In the genomic region with DNA sequence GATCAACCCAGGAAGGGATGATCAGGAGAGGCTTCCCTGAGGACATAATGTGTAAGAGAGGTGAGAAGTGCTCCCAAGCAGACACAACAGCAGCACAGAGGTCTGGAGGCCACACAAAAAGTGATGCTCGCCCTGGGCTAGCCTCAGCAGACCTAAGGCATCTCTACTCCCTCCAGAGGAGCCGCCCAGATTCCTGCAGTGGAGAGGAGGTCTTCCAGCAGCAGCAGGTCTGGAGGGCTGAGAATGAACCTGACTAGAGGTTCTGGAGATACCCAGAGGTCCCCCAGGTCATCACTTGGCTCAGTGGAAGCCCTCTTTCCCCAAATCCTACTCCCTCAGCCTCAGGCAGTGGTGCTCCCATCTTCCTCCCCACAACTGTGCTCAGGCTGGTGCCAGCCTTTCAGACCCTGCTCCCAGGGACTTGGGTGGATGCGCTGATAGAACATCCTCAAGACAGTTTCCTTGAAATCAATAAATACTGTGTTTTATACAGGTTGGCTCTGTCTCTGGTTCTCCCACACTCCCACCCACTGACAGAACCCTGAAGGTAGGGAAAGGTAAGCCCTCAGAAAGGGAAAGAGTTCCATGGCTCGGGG, we compare ENCODE assay signal across 12 cellular contexts. TPM values are rescaled to one million over a fixed set of nuclear protein-coding genes. Genes with fewer than 3 reads are reported as not detected.
DNase-seq lines count a peak whose midpoint lies in the region; ATAC-seq, FAIRE-seq and TF ChIP-seq lines count a peak whose summit lies in the region.
"Had no signal": no experiment of that assay in that cellular context is flagged by ENCODE, and none has a peak within 500 bp of the region (broad histone marks: within the 10 kb centered on the region; RNA-seq: fewer than 3 reads in every experiment).

No MANE protein-coding gene starts in this region.

- no TSS peak for BruUV-seq in PC-3 (replicated peaks; lab: Mats Ljungman, UMichigan)

- POLR2A ChIA-PET in PC-3 (lab: Charles Lee; ENCODE audit: unreplicated experiment): no interaction called here
- POLR2A ChIA-PET in H1 (lab: Charles Lee; ENCODE audit: partially characterized antibody): no interaction called here

- peaks cover 43% of the 10 kb centered on the region for H3K27me3 Mint-ChIP-seq in activated T-helper 17 cell treated with anti-CD3 and anti-CD28 coated beads, Interleukin-2, amount 50 U/mL, for 72 hours
- H3K27me3 Mint-ChIP-seq in CD14-positive monocyte (ENCODE audit: low read depth in 3 of 3): peaks cover 23 to 37% (median 25%) of the 10 kb centered on the region in 3 donors

- ATAC-seq in PC-3: no peak
- no peak for ATAC-seq in activated T-helper 17 cell treated with anti-CD3 and anti-CD28 coated beads, Interleukin-2, amount 50 U/mL, for 72 hours (replicated peaks)
- ATAC-seq in HG03135 (IDR thresholded peaks at IDR 0.05; ENCODE audit: unreplicated experiment): no peak

- TF ChIP-seq EP300 in H1 (IDR thresholded peaks at IDR 0.05; ENCODE audit: borderline replicate concordance in 1 of 2, low read depth in 2 of 2, low read length in 2 of 2): no peak

- H3K9me3 ChIP-seq in PC-3 (ENCODE audit: low read length): no peaks in the 10 kb centered on the region
- no peaks in the 10 kb centered on the region for H3K9me3 ChIP-seq in H1 (ENCODE audit: insufficient read depth in 2 of 2, low read depth in 1 of 2, low read length in 1 of 2)
- no peaks in the 10 kb centered on the region for H3K9me3 ChIP-seq in tibial artery

- TF ChIP-seq CTCF in PC-3 (conservative IDR thresholded peaks at IDR 0.05; ENCODE audit: low read depth, low read length) (no peak), H1 (IDR thresholded peaks at IDR 0.05; ENCODE audit: control extremely low read depth in 1 of 3, insufficient read depth in 1 of 3, low read depth in 1 of 3, low read length in 3 of 3) (no peak), tibial artery (IDR thresholded peaks at IDR 0.05) (no peak), CD14-positive monocyte (IDR thresholded peaks at IDR 0.05) (no peak)

- no peak for FAIRE-seq in H1 (lab: Jason Lieb, UNC)

- H3K36me3 ChIP-seq in PC-3 (ENCODE audit: low read depth, low read length) (peaks cover 29% of the 10 kb centered on the region), H1 (ENCODE audit: control insufficient read depth in 2 of 4, insufficient read depth in 4 of 4, low read length in 3 of 4) (no peaks in the 10 kb centered on the region), tibial artery (no peaks in the 10 kb centered on the region)
- H3K36me3 ChIP-seq: BLaER1 treated with 17β-estradiol and CSF1 and Interleukin-3, amounts not matched to agents 10 nM and 100 nM had no signal

- intact Hi-C loops in PC-3 (cut with micrococcal nuclease): loop anchor here (1.0 to 2.0 kb wide), 3 partner anchors 33 to 80 kb away; no protein-coding TSS in a partner anchor
- intact Hi-C loops in tibial artery (cut with DNase I; ENCODE audit: low total_unique reads): loop anchor here (2.0 to 5.0 kb wide), 2 partner anchors 67 to 81 kb away; no protein-coding TSS in a partner anchor
- intact Hi-C loops in CD14-positive monocyte (cut with micrococcal nuclease): loop anchor here in 1 of 2 donors (2.0 to 5.0 kb wide), 2 partner anchors 67 to 511 kb away; no protein-coding TSS in a partner anchor

- H3K4me3 ChIP-seq in PC-3 (ENCODE audit: low read length) (no peak overlapping the region), H1 (ENCODE audit: extremely low read depth in 1 of 4, insufficient read depth in 2 of 4, low read depth in 3 of 4, low read length in 4 of 4) (no peak overlapping the region), tibial artery (no peak overlapping the region)
- H3K4me3 ChIP-seq: BLaER1 treated with 17β-estradiol and CSF1 and Interleukin-3, amounts not matched to agents 10 nM and 100 nM had no signal

- H3K27ac Mint-ChIP-seq in activated T-helper 17 cell treated with anti-CD3 and anti-CD28 coated beads, Interleukin-2, amount 50 U/mL, for 72 hours: no peak overlapping the region
- H3K27ac Mint-ChIP-seq in CD14-positive monocyte: no peak overlapping the region
- H3K27ac Mint-ChIP-seq: IgD-negative memory B cell had no signal

- 0 out of 2 replicates have a peak, but pooled peaks cover 7% of the 10 kb centered on the region for H4K20me1 ChIP-seq in PC-3 (ENCODE audit: low read length)
- H4K20me1 ChIP-seq in H1 (replicated peaks in 1 of 2; ENCODE audit: control insufficient read depth in 1 of 2, insufficient read depth in 2 of 2, low read length in 2 of 2): no peaks in the 10 kb centered on the region
- H4K20me1 ChIP-seq: BLaER1 treated with 17β-estradiol and CSF1 and Interleukin-3, amounts not matched to agents 10 nM and 100 nM had no signal

- WGBS in H1 (ENCODE audit: extremely low coverage in 1 of 2, insufficient coverage in 1 of 2, insufficient read length in 1 of 2, insufficient replicate concordance in 2 of 2, low coverage in 1 of 2, low lambda C conversion rate in 2 of 2, missing lambda C conversion rate in 1 of 2), 2 experiments: 65% methylated on average over 4 of the region's 4 CpGs; no CpG with 5 or more reads in 1 of the 2 experiments

- H3K9me2 ChIP-seq in PC-3 (replicated peaks; ENCODE audit: low read length): no peaks in the 10 kb centered on the region

- H3K14ac ChIP-seq in H1 (ENCODE audit: insufficient read length): no peak overlapping the region

- H2AK5ac ChIP-seq in H1 (ENCODE audit: low read depth, low read length): no peak overlapping the region

- H4K91ac ChIP-seq in H1 (replicated peaks; ENCODE audit: insufficient read length, low read length): no peak overlapping the region

- H4K5ac ChIP-seq in H1 (ENCODE audit: insufficient read length, low read depth, low read length): no peak overlapping the region

- peaks cover 53% of the 10 kb centered on the region for H3K4me1 ChIP-seq in PC-3 (ENCODE audit: insufficient read depth, low read length)
- H3K4me1 ChIP-seq in H1 (replicated peaks in 1 of 4; ENCODE audit: control insufficient read depth in 3 of 4, insufficient read depth in 4 of 4, low read length in 3 of 4): peaks cover 0 to 12% (median 4%) of the 10 kb centered on the region in 4 experiments; a peak in 4 of 7 replicates
- peaks cover 0 to 59% (median 41%) of the 10 kb centered on the region in 4 donors for H3K4me1 ChIP-seq in tibial artery

- no peak overlapping the region for H3K23ac ChIP-seq in H1 (ENCODE audit: insufficient read length)

- no peaks in the 10 kb centered on the region for H3K36me3 Mint-ChIP-seq in activated T-helper 17 cell treated with anti-CD3 and anti-CD28 coated beads, Interleukin-2, amount 50 U/mL, for 72 hours (ENCODE audit: low read depth)
- no peaks in the 10 kb centered on the region for H3K36me3 Mint-ChIP-seq in CD14-positive monocyte
- H3K36me3 Mint-ChIP-seq: IgD-negative memory B cell had no signal

- H3K4me1 Mint-ChIP-seq in activated T-helper 17 cell treated with anti-CD3 and anti-CD28 coated beads, Interleukin-2, amount 50 U/mL, for 72 hours: peaks cover 11% of the 10 kb centered on the region
- H3K4me1 Mint-ChIP-seq in CD14-positive monocyte: no peaks in the 10 kb centered on the region

- H4K8ac ChIP-seq in H1 (ENCODE audit: extremely low read depth, insufficient read depth, low read length): no peak overlapping the region

- no peak overlapping the region for H3K4me3 Mint-ChIP-seq in activated T-helper 17 cell treated with anti-CD3 and anti-CD28 coated beads, Interleukin-2, amount 50 U/mL, for 72 hours
- H3K4me3 Mint-ChIP-seq in CD14-positive monocyte: no peak overlapping the region
- H3K4me3 Mint-ChIP-seq: IgD-negative memory B cell had no signal

- no peak for TF ChIP-seq RAD21 in H1 (IDR thresholded peaks at IDR 0.05 in 1 of 2, conservative IDR thresholded peaks at IDR 0.05 in 1 of 2; ENCODE audit: low read depth in 2 of 2, low read length in 2 of 2)

- H3K23me2 ChIP-seq in H1 (ENCODE audit: low read depth, low read length): peaks cover 10% of the 10 kb centered on the region; the same call in 1 of the 2 replicates

- H3K27ac ChIP-seq in PC-3 (ENCODE audit: low read length) (peak overlapping the region; percentile 35), H1 (ENCODE audit: low read depth, low read length) (no peak overlapping the region), tibial artery (peak overlapping the region; percentile 59 to 93)
- H3K27ac ChIP-seq: BLaER1 treated with 17β-estradiol and CSF1 and Interleukin-3, amounts not matched to agents 10 nM and 100 nM had no signal

- no peaks in the 10 kb centered on the region for H3K27me3 ChIP-seq in PC-3 (ENCODE audit: low read length)
- H3K27me3 ChIP-seq in H1 (replicated peaks in 1 of 4; ENCODE audit: control insufficient read depth in 3 of 4, extremely low read depth in 1 of 4, insufficient read depth in 3 of 4, low read length in 3 of 4): peaks cover 0 to 16% (median 8%) of the 10 kb centered on the region in 4 experiments; a peak in 5 of 7 replicates
- peaks cover 11 to 22% of the 10 kb centered on the region in 2 donors for H3K27me3 ChIP-seq in tibial artery

- no peak overlapping the region for H3K9ac ChIP-seq in PC-3 (ENCODE audit: low read length)
- no peak overlapping the region for H3K9ac ChIP-seq in H1 (replicated peaks in 1 of 4; ENCODE audit: extremely low read depth in 1 of 4, low read depth in 3 of 4, low read length in 3 of 4)
- H3K9ac ChIP-seq: BLaER1 treated with 17β-estradiol and CSF1 and Interleukin-3, amounts not matched to agents 10 nM and 100 nM had no signal

- H3K79me2 ChIP-seq in PC-3 (ENCODE audit: low read length) (peaks cover 48% of the 10 kb centered on the region), H1 (ENCODE audit: control insufficient read depth in 1 of 2, insufficient read depth in 2 of 2, low read length in 2 of 2) (no peaks in the 10 kb centered on the region)

- no peaks in the 10 kb centered on the region for H3K9me3 Mint-ChIP-seq in activated T-helper 17 cell treated with anti-CD3 and anti-CD28 coated beads, Interleukin-2, amount 50 U/mL, for 72 hours
- H3K9me3 Mint-ChIP-seq in CD14-positive monocyte: peaks cover 0 to 9% (median 4%) of the 10 kb centered on the region in 7 donors
- H3K9me3 Mint-ChIP-seq: IgD-negative memory B cell had no signal

- no peak for TF ChIP-seq POLR2A in H1 (IDR thresholded peaks at IDR 0.05; ENCODE audit: control extremely low read depth in 1 of 2, low read depth in 2 of 2, low read length in 2 of 2)

- H3K79me1 ChIP-seq in H1 (ENCODE audit: low read depth, low read length): no peaks in the 10 kb centered on the region

- no peak overlapping the region for H3K4ac ChIP-seq in H1 (replicated peaks; ENCODE audit: insufficient read length, low read depth, low read length)

- peak; percentile 51 for DNase-seq in activated CD8-positive, alpha-beta memory T cell treated with anti-CD3 and anti-CD28 coated beads for 24 hours
- DNase-seq in activated CD8-positive, alpha-beta memory T cell treated with anti-CD3 and anti-CD28 coated beads, Interleukin-2, amount 50 U/mL, for 48 hours: no peak
- DNase-seq in PC-3 (no peak), H1 (ENCODE audit: low read depth in 1 of 2, low spot score in 2 of 2) (no peak), tibial artery (peak in 1 of 2 donors; percentile 38), CD14-positive monocyte (ENCODE audit: low spot score) (no peak)
- DNase-seq: NCI-H1048 had no signal

- H2AFZ ChIP-seq in PC-3 (ENCODE audit: low read length) (no peak overlapping the region), H1 (ENCODE audit: low read length) (no peak overlapping the region)

- no peak overlapping the region for H2BK5ac ChIP-seq in H1 (ENCODE audit: low read depth, low read length)

- H3K4me2 ChIP-seq in PC-3 (ENCODE audit: low read length) (peak overlapping the region; percentile 9; the same call in 1 of the 2 replicates), H1 (ENCODE audit: insufficient read depth in 1 of 2, low read depth in 2 of 2, low read length in 2 of 2) (no peak overlapping the region)

- H3K18ac ChIP-seq in H1 (ENCODE audit: extremely low read depth, low read length): no peak overlapping the region

- no peaks in the 10 kb centered on the region for H3F3A ChIP-seq in PC-3 (ENCODE audit: low read length, unreplicated experiment)

- H2BK12ac ChIP-seq in H1 (ENCODE audit: low read depth, low read length): no peak overlapping the region

- H2BK15ac ChIP-seq in H1 (ENCODE audit: low read length): 0 out of 2 replicates have a peak overlapping the region, but pooled peaks have one; percentile 29

- CTCF ChIA-PET in PC-3 (lab: Charles Lee): interaction anchor here (0.5 to 1.1 kb wide), 4 partner anchors 23 to 185 kb away, joined by 3 to 8 read pairs (median 4); a partner anchor contains a TSS
- CTCF ChIA-PET in H1 (lab: Charles Lee; ENCODE audit: partially characterized antibody): interaction anchor here (0.6 to 12.6 kb wide), 24 partner anchors 9 to 371 kb away, joined by 3 to 230 read pairs (median 5); a partner anchor contains a TSS

- no peak overlapping the region for H3K56ac ChIP-seq in H1 (replicated peaks; ENCODE audit: insufficient read length, low read depth, low read length)

- H2BK20ac ChIP-seq in H1 (ENCODE audit: low read length): no peak overlapping the region

- H2BK120ac ChIP-seq in H1 (replicated peaks; ENCODE audit: low read depth, low read length): no peak overlapping the region

RNA-seq across cellular contexts. Expression of a gene that starts 5.0 kb away (rescaled TPM):
- 89.9 and 97.9 TPM in 2 replicates for total RNA-seq in PC-3 (2014; rRNA removed)
- 0.93 and 1.1 TPM in 2 replicates for total RNA-seq in H1 (2021; fragmentation: NEBNext Ultra II Directional; extraction: Animal tissue kit (Norgen Biotek cat#: 25700))
- polyA plus RNA-seq in H1 (2011; rRNA removed) (1.6 and 1.7 TPM in 2 replicates), CD14-positive monocyte (not detected)
- 1.0 TPM for polyA plus RNA-seq in H1 (2011; cell fraction: cytosol; rRNA removed)
- polyA plus RNA-seq in H1 (2011; cell fraction: nucleus; rRNA removed): 0.81 TPM
- polyA plus RNA-seq in H1 (2012, experiment 1 of 2): 0.90 to 1.2 TPM (median 1.2 TPM) in 4 replicates
- polyA plus RNA-seq in H1 (2012, experiment 2 of 2): 1.6 TPM
- 2.6 TPM for polyA plus RNA-seq in H1 (2013, experiment 1 of 2)
- polyA plus RNA-seq in H1 (2013, experiment 2 of 2): 2.7 TPM
- 0.29 and 0.82 TPM in 2 replicates for polyA minus RNA-seq in H1 (2011; rRNA and poly(A)+ RNA removed)
- polyA minus RNA-seq in H1 (2011; cell fraction: cytosol; rRNA and poly(A)+ RNA removed): not detected
- polyA minus RNA-seq in H1 (2011; cell fraction: nucleus; rRNA and poly(A)+ RNA removed): 0.90 TPM
- not detected for total RNA-seq in activated T-helper 17 cell treated with anti-CD3 and anti-CD28 coated beads, Interleukin-2, amount 50 U/mL, for 72 hours
- total RNA-seq: SK-MEL-5 had no signal
- polyA plus RNA-seq: IgD-negative memory B cell had no signal

RNA-seq across cellular contexts. Expression of a gene that starts 6.8 kb away (rescaled TPM):
- not detected in 2 replicates for total RNA-seq in PC-3 (2014; rRNA removed)
- 2.7 and 3.2 TPM in 2 replicates for total RNA-seq in H1 (2021; fragmentation: NEBNext Ultra II Directional; extraction: Animal tissue kit (Norgen Biotek cat#: 25700))
- 3.9 and 4.3 TPM in 2 replicates for polyA plus RNA-seq in H1 (2011; rRNA removed)
- polyA plus RNA-seq in H1 (2011; cell fraction: cytosol; rRNA removed): 2.4 TPM
- 3.8 TPM for polyA plus RNA-seq in H1 (2011; cell fraction: nucleus; rRNA removed)
- 1.6 to 3.4 TPM (median 2.7 TPM) in 4 replicates for polyA plus RNA-seq in H1 (2012, experiment 1 of 2)
- 2.7 TPM for polyA plus RNA-seq in H1 (2012, experiment 2 of 2)
- 14.8 TPM for polyA plus RNA-seq in H1 (2013, experiment 1 of 2)
- polyA plus RNA-seq in H1 (2013, experiment 2 of 2): 15.5 TPM
- polyA minus RNA-seq in H1 (2011; rRNA and poly(A)+ RNA removed): 0.82 and 1.0 TPM in 2 replicates
- 2.1 TPM for polyA minus RNA-seq in H1 (2011; cell fraction: cytosol; rRNA and poly(A)+ RNA removed)
- 1.9 TPM for polyA minus RNA-seq in H1 (2011; cell fraction: nucleus; rRNA and poly(A)+ RNA removed)
- not detected for total RNA-seq in activated T-helper 17 cell treated with anti-CD3 and anti-CD28 coated beads, Interleukin-2, amount 50 U/mL, for 72 hours
- not detected for polyA plus RNA-seq in CD14-positive monocyte
- total RNA-seq: SK-MEL-5 had no signal
- polyA plus RNA-seq: IgD-negative memory B cell had no signal

RNA-seq across cellular contexts. Expression of a gene that starts 26.4 kb away (rescaled TPM):
- 0.12 TPM in 1 of 2 replicates, not detected in the other for total RNA-seq in PC-3 (2014; rRNA removed)
- total RNA-seq in H1 (2021; fragmentation: NEBNext Ultra II Directional; extraction: Animal tissue kit (Norgen Biotek cat#: 25700)): 0.11 and 0.20 TPM in 2 replicates
- polyA plus RNA-seq in H1 (2011; rRNA removed) (0.36 and 0.41 TPM in 2 replicates), CD14-positive monocyte (not detected)
- polyA plus RNA-seq in H1 (2011; cell fraction: cytosol; rRNA removed): 0.30 TPM
- 0.24 TPM for polyA plus RNA-seq in H1 (2011; cell fraction: nucleus; rRNA removed)
- 0.13 to 0.45 TPM (median 0.24 TPM) in 4 replicates for polyA plus RNA-seq in H1 (2012, experiment 1 of 2)
- 0.17 TPM for polyA plus RNA-seq in H1 (2012, experiment 2 of 2)
- 0.24 TPM for polyA plus RNA-seq in H1 (2013, experiment 1 of 2)
- polyA plus RNA-seq in H1 (2013, experiment 2 of 2): 0.24 TPM
- polyA minus RNA-seq in H1 (2011; rRNA and poly(A)+ RNA removed): 0.17 and 0.57 TPM in 2 replicates
- not detected for polyA minus RNA-seq in H1 (2011; cell fraction: cytosol; rRNA and poly(A)+ RNA removed)
- 0.70 TPM for polyA minus RNA-seq in H1 (2011; cell fraction: nucleus; rRNA and poly(A)+ RNA removed)
- total RNA-seq in activated T-helper 17 cell treated with anti-CD3 and anti-CD28 coated beads, Interleukin-2, amount 50 U/mL, for 72 hours: not detected
- total RNA-seq: SK-MEL-5 had no signal
- polyA plus RNA-seq: IgD-negative memory B cell had no signal

RNA-seq across cellular contexts. Expression of a gene that starts 31.1 kb away (rescaled TPM):
- 7.2 and 8.1 TPM in 2 replicates for total RNA-seq in PC-3 (2014; rRNA removed)
- 0.71 and 0.86 TPM in 2 replicates for total RNA-seq in H1 (2021; fragmentation: NEBNext Ultra II Directional; extraction: Animal tissue kit (Norgen Biotek cat#: 25700))
- polyA plus RNA-seq in H1 (2011; rRNA removed): 3.1 and 3.3 TPM in 2 replicates
- polyA plus RNA-seq in H1 (2011; cell fraction: cytosol; rRNA removed): 2.5 TPM
- polyA plus RNA-seq in H1 (2011; cell fraction: nucleus; rRNA removed): 1.9 TPM
- 0.69 to 1.5 TPM (median 1.1 TPM) in 4 replicates for polyA plus RNA-seq in H1 (2012, experiment 1 of 2)
- 1.2 TPM for polyA plus RNA-seq in H1 (2012, experiment 2 of 2)
- 1.4 TPM for polyA plus RNA-seq in H1 (2013, experiment 1 of 2)
- polyA plus RNA-seq in H1 (2013, experiment 2 of 2): 1.4 TPM
- polyA minus RNA-seq in H1 (2011; rRNA and poly(A)+ RNA removed): 1.0 and 1.7 TPM in 2 replicates
- not detected for polyA minus RNA-seq in H1 (2011; cell fraction: cytosol; rRNA and poly(A)+ RNA removed)
- polyA minus RNA-seq in H1 (2011; cell fraction: nucleus; rRNA and poly(A)+ RNA removed): 1.4 TPM
- not detected for total RNA-seq in activated T-helper 17 cell treated with anti-CD3 and anti-CD28 coated beads, Interleukin-2, amount 50 U/mL, for 72 hours
- polyA plus RNA-seq in CD14-positive monocyte: under 1 TPM in 1 of 2 donors, not detected in 1; 0.12 TPM
- total RNA-seq: SK-MEL-5 had no signal
- polyA plus RNA-seq: IgD-negative memory B cell had no signal

Comparison
In these comparisons a context has a peak if more than half of its experiments do, and no peak if none do; other contexts are left out.
1. RNA of a gene that starts 5.0 kb away (total RNA-seq): 89.9 to 97.9 TPM in PC-3; 0.93 to 1.1 TPM in H1 and not detected in activated T-helper 17 cell treated with anti-CD3 and anti-CD28 coated beads, Interleukin-2, amount 50 U/mL, for 72 hours; every median in the first group is over 10 times any median in the second.